Comparison of ENCODE assay signal across 16 cellular contexts in the genomic region with DNA sequence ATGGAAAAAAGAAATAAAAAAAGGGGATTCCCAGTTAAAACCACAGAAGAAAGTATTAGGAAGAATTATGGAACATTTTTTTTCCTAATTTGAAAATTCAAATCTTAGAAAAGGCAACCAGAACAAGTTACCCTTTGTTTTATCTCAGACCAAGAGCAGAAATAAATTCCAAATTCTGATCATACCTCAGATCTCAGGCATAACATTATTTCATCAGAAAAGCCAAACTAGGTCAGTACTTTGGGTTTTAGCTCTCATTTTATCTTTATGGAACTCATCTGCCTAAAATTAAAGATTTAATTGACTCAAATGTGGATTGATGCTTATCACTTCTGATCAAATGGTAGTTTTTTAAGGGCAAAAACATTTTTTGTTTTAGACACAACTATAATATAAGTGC.
"Had no signal": no experiment of that assay in that cellular context is flagged by ENCODE, and none has a peak within 500 bp of the region (broad histone marks: within the 10 kb centered on the region; RNA-seq: fewer than 3 reads in every experiment).

No MANE protein-coding gene starts in this region.

- H3K36me3 ChIP-seq: heart left ventricle, neutrophil, sigmoid colon, suprapubic skin, thyroid gland had no signal

- H3K4me3 ChIP-seq: dorsolateral prefrontal cortex, heart left ventricle, mucosa of descending colon, sigmoid colon, suprapubic skin, thyroid gland had no signal

- H3K27me3 ChIP-seq: dorsolateral prefrontal cortex, heart left ventricle, neutrophil, sigmoid colon, suprapubic skin, thyroid gland had no signal

- DNase-seq: cortex of kidney; dorsolateral prefrontal cortex; effector CD8-positive, alpha-beta T cell; heart left ventricle; hippocampal formation; kidney glomerular epithelial cell; mucosa of descending colon; naive thymus-derived CD8-positive, alpha-beta T cell; posterior cingulate gyrus; sigmoid colon; small intestine; stimulated activated CD4-positive, alpha-beta T cell treated with anti-CD3 and anti-CD28 coated beads, Interleukin-2, amount 100 ng/mL, for 48 hours; stimulated activated naive CD8-positive, alpha-beta T cell treated with anti-CD3 and anti-CD28 coated beads, Interleukin-15, Interleukin-2, amounts not matched to agents 100 U/mL and 50 U/mL, for 24 hours; thyroid gland had no signal

- ATAC-seq: heart left ventricle; mucosa of descending colon; naive thymus-derived CD8-positive, alpha-beta T cell; stimulated activated naive CD8-positive, alpha-beta T cell treated with anti-CD3 and anti-CD28 coated beads, Interleukin-15, Interleukin-2, amounts not matched to agents 100 U/mL and 50 U/mL, for 24 hours had no signal

- H3K9me3 ChIP-seq: heart left ventricle, mucosa of descending colon, neutrophil, sigmoid colon, suprapubic skin, thyroid gland had no signal

- H3K27ac ChIP-seq: dorsolateral prefrontal cortex, heart left ventricle, neutrophil, sigmoid colon, suprapubic skin, thyroid gland had no signal

- H3K4me1 ChIP-seq: sigmoid colon, thyroid gland had no signal
